Comparison of ENCODE assay signal across 17 cellular contexts in the genomic region with DNA sequence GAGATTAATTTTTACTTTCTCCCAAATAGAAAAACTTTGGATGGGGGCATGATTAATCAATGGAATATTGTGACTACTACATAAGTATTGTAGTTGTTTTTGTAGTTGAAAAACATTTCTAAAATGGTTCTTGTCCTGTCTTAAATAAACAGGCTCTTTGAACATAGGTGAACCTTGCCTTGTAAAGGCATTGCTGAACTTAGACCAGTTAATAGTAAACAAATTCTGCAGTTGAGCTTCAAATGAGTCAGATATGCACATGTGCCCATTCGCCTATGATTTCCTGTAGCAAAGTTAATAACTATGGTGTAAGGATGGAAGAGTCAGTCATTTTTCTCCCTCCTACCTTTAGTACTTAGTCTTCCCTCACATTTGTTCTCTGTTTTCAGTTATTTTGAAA. TPM values are rescaled to one million over a fixed set of nuclear protein-coding genes. Genes with fewer than 3 reads are reported as not detected.
DNase-seq lines count a peak whose midpoint lies in the region; ATAC-seq, FAIRE-seq and TF ChIP-seq lines count a peak whose summit lies in the region.
"Had no signal": no experiment of that assay in that cellular context is flagged by ENCODE, and none has a peak within 500 bp of the region (broad histone marks: within the 10 kb centered on the region; RNA-seq: fewer than 3 reads in every experiment).

No MANE protein-coding gene starts in this region.

- H3K36me3 ChIP-seq in adipocyte (ENCODE audit: control insufficient read depth, insufficient read depth, low read length, severe bottlenecking) (peaks cover 89% of the 10 kb centered on the region), hepatocyte (replicated peaks; ENCODE audit: insufficient read depth, low read depth) (no peaks in the 10 kb centered on the region), small intestine (ENCODE audit: control insufficient read depth in 2 of 2, insufficient read depth in 2 of 2, low read length in 2 of 2) (peaks cover 14 to 16% of the 10 kb centered on the region in 2 donors)

- H3K9me3 ChIP-seq in adipocyte (ENCODE audit: control insufficient read depth, low read length) (no peaks in the 10 kb centered on the region), hepatocyte (ENCODE audit: low read depth) (no peaks in the 10 kb centered on the region), small intestine (ENCODE audit: control insufficient read depth, low read depth) (no peaks in the 10 kb centered on the region)

- H3K27me3 ChIP-seq in adipocyte (replicated peaks; ENCODE audit: control insufficient read depth, insufficient read depth, low read length) = no peaks in the 10 kb centered on the region
- H3K27me3 ChIP-seq in hepatocyte = no peaks in the 10 kb centered on the region
- H3K27me3 ChIP-seq in small intestine (ENCODE audit: control insufficient read depth in 2 of 2, insufficient read depth in 2 of 2, low read length in 2 of 2) = no peaks in the 10 kb centered on the region

- ATAC-seq in HG03097 (IDR thresholded peaks at IDR 0.05; ENCODE audit: low FRiP score, unreplicated experiment) = no peak
- ATAC-seq: K562 had no signal

- no peaks in the 10 kb centered on the region for H3K9me2 ChIP-seq in hepatocyte (replicated peaks; ENCODE audit: insufficient read depth)

- H3K4me3 ChIP-seq in adipocyte (ENCODE audit: low read length) (no peak overlapping the region), hepatocyte (no peak overlapping the region), small intestine (ENCODE audit: low read depth in 1 of 2, low read length in 2 of 2) (no peak overlapping the region)
- H3K4me3 ChIP-seq: K562 had no signal

- H3K79me2 ChIP-seq in hepatocyte = peaks cover 2% of the 10 kb centered on the region

- WGBS in hepatocyte (ENCODE audit: low lambda C conversion rate, missing lambda C conversion rate) = 78% methylated on average over 1 of the region's 1 CpG
- 31 to 72% (median 71%) methylated on average over 1 of the region's 1 CpG for WGBS in small intestine, 3 donors

- TF ChIP-seq POLR2A in H54 (IDR thresholded peaks at IDR 0.05; ENCODE audit: low read depth, low read length) = no peak

- peak; percentile 6 for FAIRE-seq in H54 (lab: Jason Lieb, UNC)
- peak; percentile 30 for FAIRE-seq in small intestine (lab: Jason Lieb, UNC)
- FAIRE-seq: GM19239 had no signal

- peak overlapping the region; percentile 33 for H3K27ac ChIP-seq in hepatocyte
- H3K27ac ChIP-seq in small intestine (ENCODE audit: low read depth in 1 of 2, low read length in 1 of 2) = no peak overlapping the region
- H3K27ac ChIP-seq: HL-60 had no signal

- H3K4me1 ChIP-seq in adipocyte (ENCODE audit: control insufficient read depth, insufficient read depth, low read length) (peaks cover 42% of the 10 kb centered on the region), hepatocyte (ENCODE audit: insufficient read depth) (no peaks in the 10 kb centered on the region), small intestine (ENCODE audit: control insufficient read depth in 2 of 2, insufficient read depth in 1 of 2, low read depth in 1 of 2, low read length in 1 of 2) (no peaks in the 10 kb centered on the region)

- DNase-seq in H54 (ENCODE audit: insufficient read length, low spot score) (no peak), adipocyte (ENCODE audit: low read depth) (no peak), hepatocyte (ENCODE audit: low spot score) (peak; percentile 23), small intestine (peak; percentile 65), NCI-H446 (lab: John Stamatoyannopoulos, UW) (no peak), foreskin melanocyte (no peak)
- DNase-seq: COR-L47, H9, MV-4-11, NCI-H1417, NCI-H2029, NCI-H2171, NCI-H446 treated with DMSO at 0.1 percent for 48 hours had no signal

- H3K9ac ChIP-seq in adipocyte (ENCODE audit: low read length) = peak overlapping the region; percentile 17

- H3K4me2 ChIP-seq in hepatocyte = no peak overlapping the region

- no peak overlapping the region for H2AFZ ChIP-seq in hepatocyte

- TF ChIP-seq CTCF in hepatocyte (IDR thresholded peaks at IDR 0.05; ENCODE audit: poor library complexity) = no peak

- H4K20me1 ChIP-seq in hepatocyte (ENCODE audit: insufficient read depth, poor library complexity, severe bottlenecking) = no peaks in the 10 kb centered on the region

RNA-seq across cellular contexts. Expression of gene CUTC, which starts 22.6 kb away (rescaled TPM):
- 21.6 and 33.8 TPM in 2 replicates for total RNA-seq in hepatocyte
- polyA plus RNA-seq in hepatocyte (26.3 and 29.4 TPM in 2 replicates), small intestine (10 to 100 TPM; 21.1 to 21.7 (median 21.5) TPM)

RNA-seq across cellular contexts. Expression of gene COX15, which starts 22.7 kb away (rescaled TPM):
- 30.5 and 42.0 TPM in 2 replicates for total RNA-seq in hepatocyte
- polyA plus RNA-seq in hepatocyte (26.8 and 28.5 TPM in 2 replicates), small intestine (10 to 100 TPM; 10.3 to 24.7 (median 12.3) TPM)

RNA-seq across cellular contexts. Expression of gene ABCC2, which starts 27.8 kb away (rescaled TPM):
- 56.7 and 63.1 TPM in 2 replicates for total RNA-seq in hepatocyte
- polyA plus RNA-seq in hepatocyte = 27.4 and 29.7 TPM in 2 replicates
- polyA plus RNA-seq in small intestine = 10 to 100 TPM in 2 of 3 donors, 1 to 10 TPM in 1; 5.6 to 91.7 (median 29.5) TPM

Comparison
In these comparisons a context has a peak if more than half of its experiments do, and no peak if none do; other contexts are left out.
1. DNase-seq: peak in hepatocyte (single experiment) and small intestine (single experiment); none in H54 (single experiment), adipocyte (single experiment), NCI-H446 (0 of 2) and foreskin melanocyte (single experiment).